In genomic region chr15:89501646-89502045, GRCh38 we compare ENCODE assay signal across 1 cellular context.
A peak's percentile ranks its signal among the peaks of the same experiment; 100 is the strongest.
TF ChIP-seq lines count a peak whose summit lies in the region.

No MANE protein-coding gene starts in this region.

TF ChIP-seq in HepG2, 621 proteins besides CTCF, POLR2A, EP300 and RAD21:
- no peak for TF ChIP-seq ZNF773 (CRISPR knock-in tag; IDR thresholded peaks at IDR 0.05; ENCODE audit: borderline replicate concordance)
- TF ChIP-seq ZNF543 (CRISPR knock-in tag; IDR thresholded peaks at IDR 0.05): peak; percentile 94
